Comparison of ENCODE assay signal across 1 cellular context in genomic region chr12:41635731-41636130, GRCh38.
TF ChIP-seq lines count a peak whose summit lies in the region.

No MANE protein-coding gene starts in this region.

TF ChIP-seq in GM23338, 12 proteins besides CTCF, POLR2A, EP300 and RAD21 (continued from another document):
- TF ChIP-seq ZNF331 (CRISPR knock-in tag; IDR thresholded peaks at IDR 0.05; ENCODE audit: low read depth), result no peak
- no peak for TF ChIP-seq CREB1 (CRISPR knock-in tag; IDR thresholded peaks at IDR 0.05; ENCODE audit: low read depth)
- TF ChIP-seq NANOG (IDR thresholded peaks at IDR 0.05; ENCODE audit: borderline replicate concordance), result no peak
- no peak for TF ChIP-seq EZH2phosphoT487 (IDR thresholded peaks at IDR 0.05; ENCODE audit: unreplicated experiment)
